Comparison of ENCODE assay signal across 15 cellular contexts in genomic region chr3:186354100-186354499, GRCh38. TPM values are rescaled to one million over a fixed set of nuclear protein-coding genes. Genes with fewer than 3 reads are reported as not detected.
"Had no signal": no experiment of that assay in that cellular context is flagged by ENCODE, and none has a peak within 500 bp of the region (broad histone marks: within the 10 kb centered on the region; RNA-seq: fewer than 3 reads in every experiment).

No MANE protein-coding gene starts in this region.

- DNase-seq: activated CD4-positive, alpha-beta T cell treated with anti-CD3 and anti-CD28 coated beads for 1 hour; activated CD4-positive, alpha-beta T cell treated with anti-CD3 and anti-CD28 coated beads, Interleukin-2, amount 50 U/mL, for 48 hours; activated T-cell treated with anti-CD3 and anti-CD28 coated beads for 4 hours; dermis blood vessel endothelial cell; foreskin fibroblast; hippocampal formation; pancreas; sigmoid colon; stimulated activated CD8-positive, alpha-beta memory T cell treated with anti-CD3 and anti-CD28 coated beads, Interleukin-4, amount 100 ng/mL, for 48 hours; stimulated activated naive CD4-positive, alpha-beta T cell treated with Interleukin-2 at 50 U/mL for 16 hours; substantia nigra; tibial artery had no signal

- H3K36me3 ChIP-seq: neural progenitor cell, pancreas, sigmoid colon, tibial artery had no signal

- H3K27ac ChIP-seq: neural progenitor cell, pancreas, VCaP had no signal

- H3K9me3 ChIP-seq: pancreas, sigmoid colon, tibial artery had no signal

- H3K4me1 ChIP-seq: neural progenitor cell, pancreas had no signal

- H3K4me2 ChIP-seq: neural progenitor cell had no signal

- H3K9ac ChIP-seq: neural progenitor cell had no signal

- ATAC-seq: pancreas had no signal

- H2AFZ ChIP-seq: neural progenitor cell had no signal

- H3K4me3 ChIP-seq: neural progenitor cell, pancreas, sigmoid colon, tibial artery had no signal

- H3K27me3 ChIP-seq: pancreas, sigmoid colon, tibial artery had no signal

RNA-seq across cellular contexts. Expression of gene DGKG, which starts 7.9 kb away (rescaled TPM):
- total RNA-seq: lung microvascular endothelial cell had no signal
